In genomic region chr1:53945183-53945432, GRCh38 we compare ENCODE assay signal across 8 cellular contexts. TPM values are rescaled to one million over a fixed set of nuclear protein-coding genes. Genes with fewer than 3 reads are reported as not detected.
DNase-seq lines count a peak whose midpoint lies in the region; ATAC-seq and TF ChIP-seq lines count a peak whose summit lies in the region.

No MANE protein-coding gene starts in this region.

- peak overlapping the region; percentile 94 for H3K27ac Mint-ChIP-seq in activated naive CD4-positive, alpha-beta T cell treated with anti-CD3 and anti-CD28 coated beads, Interleukin-2, amount 50 U/mL, for 24 hours

- H3K27ac ChIP-seq in lung (ENCODE audit: low read depth in 1 of 2, low read length in 1 of 2) (peak overlapping the region; percentile 86 to 94), upper lobe of right lung (peak overlapping the region; percentile 75)

- ATAC-seq in lung (ENCODE audit: insufficient read depth, low FRiP score) (peak; percentile 2), upper lobe of right lung (no peak)

- 0% methylated on average over 16 of the region's 16 CpGs for WGBS in lung, 2 donors

- no peaks in the 10 kb centered on the region for H3K9me3 Mint-ChIP-seq in activated naive CD4-positive, alpha-beta T cell treated with anti-CD3 and anti-CD28 coated beads, Interleukin-2, amount 50 U/mL, for 24 hours

- H3K4me1 ChIP-seq in lung (ENCODE audit: control insufficient read depth in 2 of 2, insufficient read depth in 2 of 2, low read length in 2 of 2) (peaks cover 10 to 14% of the 10 kb centered on the region in 2 donors), upper lobe of right lung (peaks cover 25% of the 10 kb centered on the region)

- H3K36me3 ChIP-seq in lung (ENCODE audit: control insufficient read depth in 2 of 2, insufficient read depth in 2 of 2, low read length in 2 of 2) = no peaks in the 10 kb centered on the region
- H3K36me3 ChIP-seq in upper lobe of right lung = no peaks in the 10 kb centered on the region

- TF ChIP-seq CTCF in astrocyte of the cerebellum (IDR thresholded peaks at IDR 0.05; ENCODE audit: low read depth, low read length, missing control alignments) (no peak), lung (IDR thresholded peaks at IDR 0.05; ENCODE audit: control extremely low read depth, extremely low read depth) (no peak), upper lobe of right lung (IDR thresholded peaks at IDR 0.05) (no peak)

- peaks cover 1% of the 10 kb centered on the region for H3K36me3 Mint-ChIP-seq in activated naive CD4-positive, alpha-beta T cell treated with anti-CD3 and anti-CD28 coated beads, Interleukin-2, amount 50 U/mL, for 24 hours

- in situ Hi-C loops in astrocyte of the cerebellum (cut with HindIII; ENCODE audit: low sequenced_read_pairs) = no loop called here

- peak overlapping the region; percentile 94 for H3K4me3 Mint-ChIP-seq in activated naive CD4-positive, alpha-beta T cell treated with anti-CD3 and anti-CD28 coated beads, Interleukin-2, amount 50 U/mL, for 24 hours

- no peak for DNase-seq in activated naive CD4-positive, alpha-beta T cell (lab: John Stamatoyannopoulos, UW)
- DNase-seq in astrocyte of the cerebellum (ENCODE audit: low read depth) (no peak), lung (ENCODE audit: low spot score) (no peak), upper lobe of right lung (no peak), NCI-H146 treated with DMSO at 0.1 percent for 48 hours (lab: John Stamatoyannopoulos, UW; ENCODE audit: unreplicated experiment) (no peak), NOMO-1 (lab: John Stamatoyannopoulos, UW; ENCODE audit: unreplicated experiment in 2 of 2) (no peak), SIG-M5 (lab: John Stamatoyannopoulos, UW) (no peak)

- H3K4me3 ChIP-seq in astrocyte of the cerebellum (ENCODE audit: low read depth, low read length) = peak overlapping the region; percentile 88
- H3K4me3 ChIP-seq in lung = peak overlapping the region; percentile 86
- peak overlapping the region; percentile 87 for H3K4me3 ChIP-seq in upper lobe of right lung

- H3K9me3 ChIP-seq in lung (ENCODE audit: control insufficient read depth in 2 of 2, insufficient read depth in 1 of 2, low read length in 1 of 2) = no peaks in the 10 kb centered on the region
- no peaks in the 10 kb centered on the region for H3K9me3 ChIP-seq in upper lobe of right lung

- H3K27me3 ChIP-seq in lung (ENCODE audit: control insufficient read depth, insufficient read depth) (no peaks in the 10 kb centered on the region), upper lobe of right lung (no peaks in the 10 kb centered on the region)

- peaks cover 50% of the 10 kb centered on the region for H3K4me1 Mint-ChIP-seq in activated naive CD4-positive, alpha-beta T cell treated with anti-CD3 and anti-CD28 coated beads, Interleukin-2, amount 50 U/mL, for 24 hours

- H3K27me3 Mint-ChIP-seq in activated naive CD4-positive, alpha-beta T cell treated with anti-CD3 and anti-CD28 coated beads, Interleukin-2, amount 50 U/mL, for 24 hours = no peaks in the 10 kb centered on the region

- intact Hi-C loops in upper lobe of right lung (cut with DNase I) = no loop called here

RNA-seq across cellular contexts. Expression of gene IFT25, which starts 0.4 kb away (rescaled TPM):
- total RNA-seq in lung (10 to 100 TPM; 27.9 to 46.1 TPM), upper lobe of right lung (16.8 TPM)
- 10 to 100 TPM; 18.2 to 35.3 TPM for polyA plus RNA-seq in lung

RNA-seq across cellular contexts. Expression of gene LRRC42, which starts 1.0 kb away (rescaled TPM):
- 10 to 100 TPM; 16.8 to 17.3 TPM for total RNA-seq in lung
- polyA plus RNA-seq in lung = 10 to 100 TPM in 1 of 2 donors, 1 to 10 TPM in 1; 7.7 to 17.8 TPM
- total RNA-seq in upper lobe of right lung = 18.1 TPM

RNA-seq across cellular contexts. Expression of gene DIO1, which starts 51.1 kb away (rescaled TPM):
- total RNA-seq in lung = 1 to 10 TPM; 1.1 to 1.9 TPM
- under 1 TPM; 0.24 to 0.41 TPM for polyA plus RNA-seq in lung
- total RNA-seq in upper lobe of right lung = not detected

RNA-seq across cellular contexts. Expression of gene YIPF1, which starts 55.5 kb away (rescaled TPM):
- total RNA-seq in lung (10 to 100 TPM; 23.3 to 26.8 TPM), upper lobe of right lung (24.1 TPM)
- 10 to 100 TPM; 19.9 to 33.3 TPM for polyA plus RNA-seq in lung
